ENCODE assay signal across 8 cellular contexts in the genomic region with DNA sequence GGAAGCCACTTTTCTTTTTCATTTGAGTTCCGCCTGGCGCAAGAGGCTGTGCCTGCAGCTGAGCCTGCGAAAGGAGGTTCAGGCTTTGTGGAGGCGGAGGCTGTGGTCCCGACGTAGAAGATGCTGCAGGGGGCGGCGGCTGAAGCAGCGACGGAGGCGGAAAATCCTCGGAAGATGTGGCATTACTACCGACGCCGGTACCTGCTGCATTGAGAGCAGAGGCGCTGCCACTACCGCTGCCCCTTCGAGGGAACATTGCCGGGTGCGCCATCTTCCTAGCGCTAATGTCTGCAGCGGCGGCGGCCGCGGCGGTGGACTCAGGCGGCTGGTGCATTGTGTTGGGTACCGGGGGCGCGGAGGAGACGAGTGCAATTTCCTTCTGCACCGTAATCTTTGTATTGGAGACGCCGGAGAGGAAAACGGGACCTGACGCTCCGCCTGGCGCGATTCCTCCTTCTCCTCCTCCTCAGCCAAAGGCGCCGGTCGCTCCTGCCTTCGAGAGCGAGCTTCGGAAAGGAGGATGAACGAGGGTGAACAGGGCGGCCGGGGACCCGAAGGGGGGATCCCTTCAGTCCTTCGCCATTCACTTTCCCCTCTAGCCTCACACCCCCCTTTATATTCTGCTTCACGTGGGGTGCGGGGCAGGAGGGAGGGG. TPM values are rescaled to one million over a fixed set of nuclear protein-coding genes. Genes with fewer than 3 reads are reported as not detected.
DNase-seq lines count a peak whose midpoint lies in the region; ATAC-seq, FAIRE-seq and TF ChIP-seq lines count a peak whose summit lies in the region.

A gene (minus strand): TSS at position 590 of the 655 bp plus-strand sequence. CDS start 256 bp downstream, at position 334.

- peaks cover 6% of the 10 kb centered on the region for H3K36me3 Mint-ChIP-seq in activated CD4-positive, alpha-beta T cell treated with anti-CD3 and anti-CD28 coated beads for 36 hours (ENCODE audit: low read depth)

- H4K20me1 ChIP-seq in Loucy (ENCODE audit: insufficient read depth, low read length, poor library complexity, severe bottlenecking), result peaks cover 32% of the 10 kb centered on the region

- peak within 1 kb of the TSS; percentile 88 for H3K4me3 Mint-ChIP-seq in activated CD4-positive, alpha-beta T cell treated with anti-CD3 and anti-CD28 coated beads for 36 hours

- H3K9ac ChIP-seq in ES-I3 (ENCODE audit: low read depth, low read length) (peak within 1 kb of the TSS; percentile 93), Loucy (ENCODE audit: low read depth, low read length, poor library complexity, severe bottlenecking) (peak within 1 kb of the TSS; percentile 82), kidney (ENCODE audit: low read length in 2 of 2) (peak within 1 kb of the TSS; percentile 69 to 85)

- peaks cover 44% of the 10 kb centered on the region for H3K4me1 Mint-ChIP-seq in activated CD4-positive, alpha-beta T cell treated with anti-CD3 and anti-CD28 coated beads for 36 hours

- H3K27me3 ChIP-seq in Loucy (ENCODE audit: insufficient read depth, low read length, poor library complexity, severe bottlenecking), result no peaks in the 10 kb centered on the region

- peak; percentile 77 for DNase-seq in activated CD4-positive, alpha-beta T cell treated with anti-CD3 and anti-CD28 coated beads for 36 hours
- peak; percentile 37 for DNase-seq in cerebellum (ENCODE audit: low spot score)
- peak; percentile 85 for DNase-seq in kidney
- DNase-seq in stimulated activated CD4-positive, alpha-beta T cell treated with anti-CD3 and anti-CD28 coated beads, Interleukin-12 subunit alpha, Interleukin-12 subunit beta, amount 100 ng/mL, for 24 hours (ENCODE audit: low read depth in 2 of 2), result peak; percentile 11 to 46

- POLR2A ChIA-PET in activated CD4-positive, alpha-beta T cell treated with anti-CD3 and anti-CD28 coated beads for 36 hours (lab: Charles Lee), result no interaction called here

- peak within 1 kb of the TSS; percentile 89 for H3K4me2 ChIP-seq in Loucy (ENCODE audit: low read depth, low read length, poor library complexity, severe bottlenecking)

- H3K4me1 ChIP-seq in ES-I3 (ENCODE audit: insufficient read depth, low read length) (peaks cover 29% of the 10 kb centered on the region), Loucy (ENCODE audit: insufficient read depth, low read length, poor library complexity, severe bottlenecking) (peaks cover 52% of the 10 kb centered on the region), kidney (ENCODE audit: control insufficient read depth in 1 of 2, insufficient read depth in 1 of 2, low read depth in 1 of 2, low read length in 2 of 2) (peaks cover 24 to 29% of the 10 kb centered on the region in 2 donors)

- no peaks in the 10 kb centered on the region for H3F3A ChIP-seq in Loucy (ENCODE audit: low read depth)

- CTCF ChIA-PET in activated CD4-positive, alpha-beta T cell treated with anti-CD3 and anti-CD28 coated beads for 36 hours (lab: Charles Lee), result interaction anchor here (0.8 to 1.2 kb wide), 3 partner anchors 18 to 99 kb away, joined by 3 to 5 read pairs (median 4); no protein-coding TSS in a partner anchor

- no peaks in the 10 kb centered on the region for H3K9me3 Mint-ChIP-seq in activated CD4-positive, alpha-beta T cell treated with anti-CD3 and anti-CD28 coated beads for 36 hours (ENCODE audit: low read depth)

- no peak for TF ChIP-seq CTCF in Loucy (conservative IDR thresholded peaks at IDR 0.05; ENCODE audit: low read length)
- no peak for TF ChIP-seq CTCF in kidney (IDR thresholded peaks at IDR 0.05; ENCODE audit: borderline replicate concordance, extremely low read depth, insufficient read depth)

- H3K79me2 ChIP-seq in Loucy (ENCODE audit: insufficient read depth, low read length), result peaks cover 53% of the 10 kb centered on the region

- no peaks in the 10 kb centered on the region for H3K9me2 ChIP-seq in Loucy (replicated peaks; ENCODE audit: low read depth, low read length)

- ATAC-seq in activated CD4-positive, alpha-beta T cell treated with anti-CD3 and anti-CD28 coated beads for 36 hours, result peak; percentile 10
- no peak for ATAC-seq in HG03439 (IDR thresholded peaks at IDR 0.05; ENCODE audit: unreplicated experiment)
- ATAC-seq in HG02588 (IDR thresholded peaks at IDR 0.05; ENCODE audit: unreplicated experiment), result no peak

- no peak for FAIRE-seq in kidney (lab: Jason Lieb, UNC)

- H3K9me3 ChIP-seq in ES-I3 (ENCODE audit: control insufficient read depth, insufficient read depth, low read length), result no peaks in the 10 kb centered on the region
- no peaks in the 10 kb centered on the region for H3K9me3 ChIP-seq in Loucy (ENCODE audit: insufficient read depth, low read depth, low read length)
- H3K9me3 ChIP-seq in kidney (ENCODE audit: control insufficient read depth in 1 of 2, low read length in 2 of 2), result no peaks in the 10 kb centered on the region

- H3K27me3 Mint-ChIP-seq in activated CD4-positive, alpha-beta T cell treated with anti-CD3 and anti-CD28 coated beads for 36 hours, result peaks cover 6% of the 10 kb centered on the region

- H2AFZ ChIP-seq in Loucy (ENCODE audit: low read length), result peak within 1 kb of the TSS; percentile 75

- H3K4me3 ChIP-seq in Loucy (ENCODE audit: low read length, poor library complexity, severe bottlenecking) (peak within 1 kb of the TSS; percentile 80), kidney (ENCODE audit: low read length in 2 of 2) (peak within 1 kb of the TSS; percentile 82 to 85)

- no peaks in the 10 kb centered on the region for H3K36me3 ChIP-seq in ES-I3 (ENCODE audit: insufficient read depth, low read length)
- no peaks in the 10 kb centered on the region for H3K36me3 ChIP-seq in Loucy (ENCODE audit: insufficient read depth, low read length)
- no peaks in the 10 kb centered on the region for H3K36me3 ChIP-seq in kidney (ENCODE audit: control insufficient read depth in 1 of 2, insufficient read depth in 2 of 2, low read length in 2 of 2)

- H3K27ac ChIP-seq in kidney (ENCODE audit: low read depth in 2 of 2, low read length in 2 of 2), result peak within 1 kb of the TSS; percentile 97

- intact Hi-C loops in activated CD4-positive, alpha-beta T cell treated with anti-CD3 and anti-CD28 coated beads for 36 hours (cut with DNase I, micrococcal nuclease), result loop anchor here (2.0 to 10.0 kb wide), 9 partner anchors 71 to 1606 kb away; a partner anchor contains a TSS
- intact Hi-C loops in kidney (cut with DNase I), result no loop called here

- H3K27ac Mint-ChIP-seq in activated CD4-positive, alpha-beta T cell treated with anti-CD3 and anti-CD28 coated beads for 36 hours, result peak within 1 kb of the TSS; percentile 87

RNA-seq across cellular contexts. Expression of the gene that starts here (rescaled TPM):
- total RNA-seq in activated CD4-positive, alpha-beta T cell treated with anti-CD3 and anti-CD28 coated beads for 36 hours, result 1 to 10 TPM; 6.5 to 6.7 TPM
- total RNA-seq in cerebellum (174 TPM), kidney (349 TPM)
- 163 TPM for polyA plus RNA-seq in kidney (ENCODE audit: insufficient read depth, low read depth, low replicate concordance)

Comparison
In these comparisons a context has a peak if more than half of its experiments do, and no peak if none do; other contexts are left out.
1. RNA of the gene that starts here (total RNA-seq): 349 TPM in kidney (single experiment) and 174 TPM in cerebellum (single experiment); 6.5 to 6.7 TPM in activated CD4-positive, alpha-beta T cell treated with anti-CD3 and anti-CD28 coated beads for 36 hours; every median in the first group is over 10 times any median in the second.
2. DNase-seq: peak in every context shown above with its lines; median percentile 85 in kidney; 77 in activated CD4-positive, alpha-beta T cell treated with anti-CD3 and anti-CD28 coated beads for 36 hours; 37 in cerebellum; 28 in stimulated activated CD4-positive, alpha-beta T cell treated with anti-CD3 and anti-CD28 coated beads, Interleukin-12 subunit alpha, Interleukin-12 subunit beta, amount 100 ng/mL, for 24 hours.
3. Peak in every context shown above with its lines, with median percentiles within 50 percentile points of each other: H3K9ac ChIP-seq.